18 cellular contexts compared by ENCODE assay signal in the genomic region with DNA sequence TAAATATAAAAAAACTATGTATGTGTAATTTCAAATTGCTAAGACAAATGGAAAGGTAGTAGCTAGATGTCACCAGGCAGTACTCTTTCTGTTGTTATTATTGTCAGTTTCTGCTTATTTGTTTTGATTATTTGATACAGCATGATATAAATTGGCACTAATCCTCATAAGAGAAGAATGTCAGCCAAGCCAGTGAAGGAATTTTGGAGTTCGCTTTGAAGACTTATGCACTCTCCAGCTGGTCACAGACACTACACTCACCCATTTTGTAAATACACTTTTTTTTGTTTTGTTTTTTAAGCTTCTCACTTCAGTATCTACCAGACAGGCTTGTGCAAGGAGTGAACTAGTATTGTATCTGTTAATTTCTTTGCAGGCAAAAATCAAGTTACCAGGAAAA.
A peak's percentile ranks its signal among the peaks of the same experiment; 100 is the strongest.
DNase-seq lines count a peak whose midpoint lies in the region; ATAC-seq and TF ChIP-seq lines count a peak whose summit lies in the region.
"Had no signal": no experiment of that assay in that cellular context is flagged by ENCODE, and none has a peak within 500 bp of the region (broad histone marks: within the 10 kb centered on the region; RNA-seq: fewer than 3 reads in every experiment).

No MANE protein-coding gene starts in this region.

- H3K4me1 ChIP-seq in osteoblast (ENCODE audit: insufficient read depth, low read length) = peaks cover 15% of the 10 kb centered on the region
- H3K4me1 ChIP-seq: Peyer's patch had no signal

- TF ChIP-seq CTCF in fibroblast of mammary gland (conservative IDR thresholded peaks at IDR 0.05; ENCODE audit: control insufficient read depth, insufficient read depth, low read depth, low read length) (no peak), osteoblast (IDR thresholded peaks at IDR 0.05; ENCODE audit: extremely low read depth, low read depth, low read length) (no peak)

- DNase-seq in GM03348 (ENCODE audit: low spot score) (peak; percentile 16), fibroblast of mammary gland (ENCODE audit: low read depth) (peak; percentile 23), osteoblast (ENCODE audit: insufficient read length, low spot score, missing footprints) (no peak), kidney tubule cell (ENCODE audit: low spot score) (no peak), AG08396 (ENCODE audit: low spot score) (no peak), GOT3 (lab: John Stamatoyannopoulos, UW) (no peak)
- DNase-seq: Calu3; CD8-positive, alpha-beta T cell; GF-D8; H7; NCI-H1105 treated with DMSO at 0.1 percent for 48 hours; NCI-H1694 treated with DMSO at 0.1 percent for 48 hours; Peyer's patch had no signal

- H2AFZ ChIP-seq in osteoblast (ENCODE audit: low read length) = peak overlapping the region; percentile 69

- no peak overlapping the region for H3K4me2 ChIP-seq in osteoblast (ENCODE audit: insufficient read depth, low read length)

- H4K20me1 ChIP-seq in osteoblast (ENCODE audit: insufficient read depth, low read length) = no peaks in the 10 kb centered on the region
- H4K20me1 ChIP-seq: BLaER1 treated with 17β-estradiol and CSF1 and Interleukin-3, amounts not matched to agents 10 nM and 100 nM had no signal

- H3K79me2 ChIP-seq in osteoblast (ENCODE audit: insufficient read depth, low read length) = no peaks in the 10 kb centered on the region

- no peaks in the 10 kb centered on the region for H3K9me3 ChIP-seq in osteoblast (ENCODE audit: low read depth, low read length)
- H3K9me3 ChIP-seq: Peyer's patch had no signal

- no peaks in the 10 kb centered on the region for H3K27me3 ChIP-seq in osteoblast (ENCODE audit: insufficient read depth, low read length)
- H3K27me3 ChIP-seq: BLaER1 treated with 17β-estradiol and CSF1 and Interleukin-3, amounts not matched to agents 10 nM and 100 nM; Peyer's patch had no signal

- no peak overlapping the region for H3K27ac ChIP-seq in osteoblast (ENCODE audit: low read depth, low read length)
- H3K27ac ChIP-seq: Peyer's patch had no signal

- peak; percentile 40; the same call in 2 of the 3 replicates for ATAC-seq in SK-N-SH treated with all-trans-retinoic acid at 6 μM for 48 hours
- no peak for ATAC-seq in HG03457 (IDR thresholded peaks at IDR 0.05; ENCODE audit: unreplicated experiment)
- ATAC-seq: CD8-positive, alpha-beta T cell; K562; Right ventricle myocardium inferior had no signal

- no peak overlapping the region for H3K4me3 ChIP-seq in fibroblast of mammary gland (ENCODE audit: control insufficient read depth, low read depth, low read length)
- no peak overlapping the region for H3K4me3 ChIP-seq in osteoblast (ENCODE audit: insufficient read depth, low read length)
- H3K4me3 ChIP-seq: K562, Peyer's patch had no signal

- H3K36me3 ChIP-seq in osteoblast (ENCODE audit: insufficient read depth, low read length) = no peaks in the 10 kb centered on the region
- H3K36me3 ChIP-seq: BLaER1 treated with 17β-estradiol and CSF1 and Interleukin-3, amounts not matched to agents 10 nM and 100 nM; Peyer's patch had no signal

TF ChIP-seq in SK-N-SH treated with all-trans-retinoic acid at 6 μM for 48 hours, 23 proteins besides CTCF, POLR2A, EP300 and RAD21:
- TF ChIP-seq TCF4 (CRISPR knock-in tag; IDR thresholded peaks at IDR 0.05; ENCODE audit: borderline replicate concordance) = no peak
- TF ChIP-seq, protein P1, sequence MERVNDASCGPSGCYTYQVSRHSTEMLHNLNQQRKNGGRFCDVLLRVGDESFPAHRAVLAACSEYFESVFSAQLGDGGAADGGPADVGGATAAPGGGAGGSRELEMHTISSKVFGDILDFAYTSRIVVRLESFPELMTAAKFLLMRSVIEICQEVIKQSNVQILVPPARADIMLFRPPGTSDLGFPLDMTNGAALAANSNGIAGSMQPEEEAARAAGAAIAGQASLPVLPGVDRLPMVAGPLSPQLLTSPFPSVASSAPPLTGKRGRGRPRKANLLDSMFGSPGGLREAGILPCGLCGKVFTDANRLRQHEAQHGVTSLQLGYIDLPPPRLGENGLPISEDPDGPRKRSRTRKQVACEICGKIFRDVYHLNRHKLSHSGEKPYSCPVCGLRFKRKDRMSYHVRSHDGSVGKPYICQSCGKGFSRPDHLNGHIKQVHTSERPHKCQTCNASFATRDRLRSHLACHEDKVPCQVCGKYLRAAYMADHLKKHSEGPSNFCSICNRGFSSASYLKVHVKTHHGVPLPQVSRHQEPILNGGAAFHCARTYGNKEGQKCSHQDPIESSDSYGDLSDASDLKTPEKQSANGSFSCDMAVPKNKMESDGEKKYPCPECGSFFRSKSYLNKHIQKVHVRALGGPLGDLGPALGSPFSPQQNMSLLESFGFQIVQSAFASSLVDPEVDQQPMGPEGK (CRISPR knock-in tag; IDR thresholded peaks at IDR 0.05; ENCODE audit: borderline replicate concordance) = no peak
- TF ChIP-seq SNAI2 (CRISPR knock-in tag; IDR thresholded peaks at IDR 0.05) = no peak
- no peak for TF ChIP-seq PPARA (CRISPR knock-in tag; IDR thresholded peaks at IDR 0.05; ENCODE audit: borderline replicate concordance)
- TF ChIP-seq BACH2 (CRISPR knock-in tag; IDR thresholded peaks at IDR 0.05; ENCODE audit: borderline replicate concordance) = no peak
- no peak for TF ChIP-seq ZC3H10 (CRISPR knock-in tag; IDR thresholded peaks at IDR 0.05)
- TF ChIP-seq GLIS3 (CRISPR knock-in tag; IDR thresholded peaks at IDR 0.05) = no peak
- no peak for TF ChIP-seq TOX (CRISPR knock-in tag; IDR thresholded peaks at IDR 0.05; ENCODE audit: borderline replicate concordance)
- TF ChIP-seq CSDC2 (CRISPR knock-in tag; IDR thresholded peaks at IDR 0.05) = no peak
- no peak for TF ChIP-seq ZNF70 (CRISPR knock-in tag; IDR thresholded peaks at IDR 0.05)
TF ChIP-seq in SK-N-SH treated with all-trans-retinoic acid at 6 μM for 48 hours: peak in this region for 0.

Comparison
In these comparisons a context has a peak if more than half of its experiments do, and no peak if none do; other contexts are left out.
1. DNase-seq: peak in GM03348 (single experiment) and fibroblast of mammary gland (single experiment); none in osteoblast (single experiment), kidney tubule cell (single experiment), AG08396 (single experiment) and GOT3 (single experiment).